Comparison of ENCODE assay signal across 1 cellular context in the genomic region with DNA sequence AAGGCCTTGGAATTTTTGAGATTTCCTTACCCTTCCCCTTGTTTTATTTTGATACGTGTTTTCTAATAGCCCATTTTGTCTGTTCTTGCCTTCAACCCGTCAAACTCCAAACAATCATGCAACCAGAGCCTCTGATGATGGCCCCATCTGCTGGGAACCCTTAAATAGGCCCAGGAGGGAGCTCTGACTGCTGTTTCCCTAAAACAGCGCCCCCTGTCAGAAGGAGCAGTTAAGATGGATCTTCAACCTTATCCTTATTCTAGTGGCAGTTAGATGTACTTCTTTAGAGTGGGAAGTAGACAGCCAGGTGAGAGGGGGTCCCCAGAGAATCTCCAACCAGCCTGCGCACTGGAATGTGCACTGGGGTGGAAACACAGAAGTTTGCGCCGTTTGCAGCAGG.
TF ChIP-seq lines count a peak whose summit lies in the region.

No MANE protein-coding gene starts in this region.

TF ChIP-seq in WTC11, 78 proteins besides CTCF, POLR2A, EP300 and RAD21 (continued from another document):
- TF ChIP-seq, protein P1, sequence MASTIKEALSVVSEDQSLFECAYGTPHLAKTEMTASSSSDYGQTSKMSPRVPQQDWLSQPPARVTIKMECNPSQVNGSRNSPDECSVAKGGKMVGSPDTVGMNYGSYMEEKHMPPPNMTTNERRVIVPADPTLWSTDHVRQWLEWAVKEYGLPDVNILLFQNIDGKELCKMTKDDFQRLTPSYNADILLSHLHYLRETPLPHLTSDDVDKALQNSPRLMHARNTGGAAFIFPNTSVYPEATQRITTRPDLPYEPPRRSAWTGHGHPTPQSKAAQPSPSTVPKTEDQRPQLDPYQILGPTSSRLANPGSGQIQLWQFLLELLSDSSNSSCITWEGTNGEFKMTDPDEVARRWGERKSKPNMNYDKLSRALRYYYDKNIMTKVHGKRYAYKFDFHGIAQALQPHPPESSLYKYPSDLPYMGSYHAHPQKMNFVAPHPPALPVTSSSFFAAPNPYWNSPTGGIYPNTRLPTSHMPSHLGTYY (CRISPR knock-in tag; IDR thresholded peaks at IDR 0.05): no peak
- TF ChIP-seq, protein P2, sequence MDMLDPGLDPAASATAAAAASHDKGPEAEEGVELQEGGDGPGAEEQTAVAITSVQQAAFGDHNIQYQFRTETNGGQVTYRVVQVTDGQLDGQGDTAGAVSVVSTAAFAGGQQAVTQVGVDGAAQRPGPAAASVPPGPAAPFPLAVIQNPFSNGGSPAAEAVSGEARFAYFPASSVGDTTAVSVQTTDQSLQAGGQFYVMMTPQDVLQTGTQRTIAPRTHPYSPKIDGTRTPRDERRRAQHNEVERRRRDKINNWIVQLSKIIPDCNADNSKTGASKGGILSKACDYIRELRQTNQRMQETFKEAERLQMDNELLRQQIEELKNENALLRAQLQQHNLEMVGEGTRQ (CRISPR knock-in tag; IDR thresholded peaks at IDR 0.05): no peak
- TF ChIP-seq TCF7 (CRISPR knock-in tag; IDR thresholded peaks at IDR 0.05; ENCODE audit: low read depth) (no peak), JUN (CRISPR knock-in tag; IDR thresholded peaks at IDR 0.05) (no peak), GRHL2 (CRISPR knock-in tag; IDR thresholded peaks at IDR 0.05; ENCODE audit: insufficient replicate concordance, severe bottlenecking) (no peak), NFE2L1 (CRISPR knock-in tag; IDR thresholded peaks at IDR 0.05) (no peak), RELA (CRISPR knock-in tag; IDR thresholded peaks at IDR 0.05; ENCODE audit: borderline replicate concordance) (no peak), TEAD1 (CRISPR knock-in tag; IDR thresholded peaks at IDR 0.05) (no peak)
- TF ChIP-seq, protein P3, sequence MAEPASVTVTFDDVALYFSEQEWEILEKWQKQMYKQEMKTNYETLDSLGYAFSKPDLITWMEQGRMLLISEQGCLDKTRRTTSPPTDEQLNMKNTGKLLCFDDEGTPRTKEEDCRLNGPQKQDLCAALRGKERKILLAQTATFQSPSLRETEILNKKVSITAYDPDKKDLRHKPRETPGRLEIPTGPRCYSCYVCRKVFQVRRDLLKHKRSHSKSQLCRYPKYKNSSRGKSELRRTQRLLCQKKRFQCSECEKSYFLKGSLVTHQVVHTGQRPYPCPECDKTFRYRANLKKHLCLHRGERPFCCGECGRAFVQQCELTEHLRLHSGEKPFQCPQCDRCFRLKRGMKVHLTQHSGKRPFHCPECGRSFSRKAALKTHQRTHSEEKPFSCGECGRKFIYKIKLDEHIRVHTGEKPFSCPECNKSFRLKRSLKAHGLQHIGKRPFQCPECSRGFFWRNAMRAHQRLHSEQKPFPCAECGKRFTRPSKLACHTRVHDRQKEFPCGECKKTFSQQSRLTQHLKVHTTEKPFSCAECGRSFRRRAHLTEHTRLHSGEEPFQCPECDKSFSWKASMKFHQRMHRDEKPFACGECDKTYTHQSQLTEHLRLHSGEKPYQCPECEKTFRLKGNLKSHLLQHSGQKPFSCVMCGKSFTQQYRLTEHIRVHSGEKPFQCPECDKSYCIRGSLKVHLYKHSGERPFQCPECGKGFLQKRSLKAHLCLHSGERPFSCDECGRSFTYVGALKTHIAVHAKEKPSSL (CRISPR knock-in tag; conservative IDR thresholded peaks at IDR 0.05): no peak
- TF ChIP-seq, protein P4, sequence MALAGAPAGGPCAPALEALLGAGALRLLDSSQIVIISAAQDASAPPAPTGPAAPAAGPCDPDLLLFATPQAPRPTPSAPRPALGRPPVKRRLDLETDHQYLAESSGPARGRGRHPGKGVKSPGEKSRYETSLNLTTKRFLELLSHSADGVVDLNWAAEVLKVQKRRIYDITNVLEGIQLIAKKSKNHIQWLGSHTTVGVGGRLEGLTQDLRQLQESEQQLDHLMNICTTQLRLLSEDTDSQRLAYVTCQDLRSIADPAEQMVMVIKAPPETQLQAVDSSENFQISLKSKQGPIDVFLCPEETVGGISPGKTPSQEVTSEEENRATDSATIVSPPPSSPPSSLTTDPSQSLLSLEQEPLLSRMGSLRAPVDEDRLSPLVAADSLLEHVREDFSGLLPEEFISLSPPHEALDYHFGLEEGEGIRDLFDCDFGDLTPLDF (CRISPR knock-in tag; IDR thresholded peaks at IDR 0.05): no peak
- TF ChIP-seq, protein P5, sequence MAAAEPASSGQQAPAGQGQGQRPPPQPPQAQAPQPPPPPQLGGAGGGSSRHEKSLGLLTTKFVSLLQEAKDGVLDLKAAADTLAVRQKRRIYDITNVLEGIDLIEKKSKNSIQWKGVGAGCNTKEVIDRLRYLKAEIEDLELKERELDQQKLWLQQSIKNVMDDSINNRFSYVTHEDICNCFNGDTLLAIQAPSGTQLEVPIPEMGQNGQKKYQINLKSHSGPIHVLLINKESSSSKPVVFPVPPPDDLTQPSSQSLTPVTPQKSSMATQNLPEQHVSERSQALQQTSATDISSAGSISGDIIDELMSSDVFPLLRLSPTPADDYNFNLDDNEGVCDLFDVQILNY (CRISPR knock-in tag; IDR thresholded peaks at IDR 0.05): no peak
TF ChIP-seq in WTC11: peak in this region for 0.
